In genomic region chr2:25685741-25686140, GRCh38 we compare ENCODE assay signal across 12 cellular contexts. TPM values are rescaled to one million over a fixed set of nuclear protein-coding genes. Genes with fewer than 3 reads are reported as not detected.
A peak's percentile ranks its signal among the peaks of the same experiment; 100 is the strongest.
DNase-seq lines count a peak whose midpoint lies in the region; ATAC-seq and TF ChIP-seq lines count a peak whose summit lies in the region.
"Had no signal": no experiment of that assay in that cellular context is flagged by ENCODE, and none has a peak within 500 bp of the region (broad histone marks: within the 10 kb centered on the region; RNA-seq: fewer than 3 reads in every experiment).

No MANE protein-coding gene starts in this region.

- CTCF ChIA-PET in WTC11 (lab: Charles Lee): interaction anchor here (1.0 to 1.5 kb wide), 5 partner anchors 13 to 80 kb away, joined by 3 to 6 read pairs (median 4); no protein-coding TSS in a partner anchor

- no peak overlapping the region for H3K4me3 ChIP-seq in BE2C (ENCODE audit: low read depth, low read length)
- H3K4me3 ChIP-seq: HAP-1, K562 had no signal

- no peaks in the 10 kb centered on the region for H3K9me3 Mint-ChIP-seq in WTC11
- H3K9me3 Mint-ChIP-seq: CD4-positive, alpha-beta memory T cell had no signal

- POLR2A ChIA-PET in WTC11 (lab: Charles Lee): no interaction called here

- H3K36me3 ChIP-seq in BE2C: no peaks in the 10 kb centered on the region
- H3K36me3 ChIP-seq: HAP-1 had no signal

- no peak for TF ChIP-seq CTCF in WTC11 (IDR thresholded peaks at IDR 0.05)
- no peak for TF ChIP-seq CTCF in BE2C (IDR thresholded peaks at IDR 0.05; ENCODE audit: low read depth, low read length)

- H3K9me3 ChIP-seq in BE2C: no peaks in the 10 kb centered on the region
- H3K9me3 ChIP-seq: HAP-1 had no signal

- no peaks in the 10 kb centered on the region for H3K4me1 ChIP-seq in BE2C

- no peaks in the 10 kb centered on the region for H3K4me1 Mint-ChIP-seq in WTC11

- H3K36me3 Mint-ChIP-seq in WTC11: no peaks in the 10 kb centered on the region
- H3K36me3 Mint-ChIP-seq: CD4-positive, alpha-beta memory T cell had no signal

- ATAC-seq in WTC11: no peak
- ATAC-seq: K562 had no signal

- peak overlapping the region; percentile 53; the same call in 1 of the 2 replicates for H3K27ac Mint-ChIP-seq in WTC11

- no peaks in the 10 kb centered on the region for H3K27me3 ChIP-seq in BE2C

- DNase-seq in DMS53 (lab: John Stamatoyannopoulos, UW) (peak; percentile 88), NCI-H345 treated with DMSO at 0.1 percent for 48 hours (lab: John Stamatoyannopoulos, UW; ENCODE audit: unreplicated experiment) (peak; percentile 45), WTC11 (ENCODE audit: low spot score) (no peak), 8988T (no peak), AG08395 (ENCODE audit: low spot score) (no peak), BE2C (no peak), activated gamma-delta T cell treated with Interleukin-2 at 50 U/mL for 16 hours (no peak)
- DNase-seq: CD4-positive, alpha-beta memory T cell; DMS153; GF-D8 had no signal

- H3K4me3 Mint-ChIP-seq in WTC11: no peak overlapping the region
- H3K4me3 Mint-ChIP-seq: CD4-positive, alpha-beta memory T cell had no signal

- H3K27me3 Mint-ChIP-seq in WTC11 (ENCODE audit: low read depth): no peaks in the 10 kb centered on the region; the same call in 1 of the 2 replicates

TF ChIP-seq in WTC11, 78 proteins besides CTCF, POLR2A, EP300 and RAD21:
- no peak for TF ChIP-seq ZNF232 (CRISPR knock-in tag; IDR thresholded peaks at IDR 0.05)
- no peak for TF ChIP-seq FOXP1 (CRISPR knock-in tag; IDR thresholded peaks at IDR 0.05; ENCODE audit: borderline replicate concordance)

RNA-seq across cellular contexts. Expression of gene DTNB, which starts 12.4 kb away (rescaled TPM):
- total RNA-seq in WTC11 (2021): 39.9 to 46.3 TPM (median 44.5 TPM) in 3 replicates
- polyA plus RNA-seq in BE2C (2012; ENCODE audit: insufficient read depth, insufficient read length, low read depth): 26.7 TPM

Comparison
In these comparisons a context has a peak if more than half of its experiments do, and no peak if none do; other contexts are left out.
1. DNase-seq: peak in DMS53 (single experiment) and NCI-H345 treated with DMSO at 0.1 percent for 48 hours (single experiment); none in WTC11 (single experiment), 8988T (single experiment), AG08395 (single experiment), BE2C (single experiment) and activated gamma-delta T cell treated with Interleukin-2 at 50 U/mL for 16 hours (single experiment).